In the genomic region with DNA sequence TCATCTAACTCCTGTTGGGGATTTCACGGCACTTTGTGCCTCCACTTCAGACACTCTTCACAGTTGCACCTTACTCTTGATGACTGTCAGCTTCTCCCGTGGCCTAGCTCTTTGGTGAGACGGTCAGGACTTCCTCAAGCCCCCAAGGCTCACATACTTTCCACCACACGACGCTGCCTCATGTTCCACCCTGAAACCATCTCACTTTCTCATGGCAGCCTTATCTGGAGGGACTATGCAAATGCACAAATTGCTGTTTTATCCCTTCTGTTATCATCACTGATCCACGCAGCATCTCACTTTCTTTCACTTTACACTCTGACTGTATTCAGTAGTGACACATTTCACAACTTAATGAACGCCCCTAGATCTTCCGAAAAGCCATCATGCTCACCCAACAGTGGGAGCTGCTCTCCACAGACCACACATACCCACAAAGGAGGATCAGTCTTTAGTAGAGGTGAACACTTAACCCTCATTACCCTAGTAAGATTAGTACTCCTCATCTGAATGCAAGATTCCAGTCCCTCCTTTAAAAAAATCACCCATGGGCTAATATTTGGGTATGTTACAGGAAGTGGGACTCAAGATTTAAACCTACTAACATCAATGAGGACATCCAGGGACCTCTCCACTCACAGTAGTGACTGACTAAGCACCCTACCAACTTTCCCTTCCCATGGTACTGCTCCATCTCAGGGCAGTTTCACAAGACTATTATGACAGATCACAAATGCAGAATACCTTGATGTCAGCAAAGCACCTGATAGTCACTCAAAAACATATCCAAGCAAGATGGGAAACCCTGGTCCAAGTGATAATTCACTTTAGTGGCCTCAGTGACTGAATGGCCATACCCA, we compare ENCODE assay signal across 8 cellular contexts. TPM values are rescaled to one million over a fixed set of nuclear protein-coding genes. Genes with fewer than 3 reads are reported as not detected.
DNase-seq lines count a peak whose midpoint lies in the region; ATAC-seq and TF ChIP-seq lines count a peak whose summit lies in the region.

No MANE protein-coding gene starts in this region.

- no TSS peak for BruUV-seq in Caco-2 (replicated peaks; lab: Mats Ljungman, UMichigan)

- H3K9me2 ChIP-seq in MM.1S (replicated peaks; ENCODE audit: insufficient read depth, low read length) = no peaks in the 10 kb centered on the region

- CTCF ChIA-PET in Caco-2 (lab: Charles Lee) = no interaction called here

- no peak overlapping the region for H3K9ac ChIP-seq in MM.1S (ENCODE audit: low read length)

- H2AFZ ChIP-seq in MM.1S (ENCODE audit: low read length) = no peak overlapping the region

- no peaks in the 10 kb centered on the region for H3K4me1 Mint-ChIP-seq in Caco-2 (ENCODE audit: low read depth, unreplicated experiment)

- no peak overlapping the region for H3K4me3 Mint-ChIP-seq in Caco-2 (ENCODE audit: unreplicated experiment)

- no peak for TF ChIP-seq CTCF in MM.1S (IDR thresholded peaks at IDR 0.05; ENCODE audit: low read length)
- TF ChIP-seq CTCF in Caco-2 (IDR thresholded peaks at IDR 0.05; ENCODE audit: insufficient read depth in 1 of 2, low read depth in 1 of 2, low read length in 1 of 2, severe bottlenecking in 1 of 2, unreplicated experiment in 1 of 2) = no peak

- H3K27me3 Mint-ChIP-seq in Caco-2 (ENCODE audit: insufficient read depth, unreplicated experiment) = no peaks in the 10 kb centered on the region

- H3K4me1 ChIP-seq in MM.1S (ENCODE audit: low read length) = peaks cover 29% of the 10 kb centered on the region
- H3K4me1 ChIP-seq in Caco-2 = peaks cover 4% of the 10 kb centered on the region; the same call in 1 of the 2 replicates

- H3K79me2 ChIP-seq in MM.1S (ENCODE audit: low read length) = no peaks in the 10 kb centered on the region

- peaks cover 15% of the 10 kb centered on the region for H3F3A ChIP-seq in MM.1S (ENCODE audit: insufficient read depth, low read length)

- no peaks in the 10 kb centered on the region for H3K9me3 ChIP-seq in MM.1S (replicated peaks; ENCODE audit: insufficient read depth, low read length)
- H3K9me3 ChIP-seq in Caco-2 = no peaks in the 10 kb centered on the region

- POLR2A ChIA-PET in Caco-2 (lab: Charles Lee) = no interaction called here

- intact Hi-C loops in Caco-2 (cut with micrococcal nuclease; ENCODE audit: unreplicated experiment) = no loop called here

- H3K4me3 ChIP-seq in MM.1S (ENCODE audit: low read length) (no peak overlapping the region), Caco-2 (ENCODE audit: low read depth, low read length) (no peak overlapping the region)

- H3K27me3 ChIP-seq in MM.1S (replicated peaks; ENCODE audit: insufficient read depth, low read length) = no peaks in the 10 kb centered on the region
- H3K27me3 ChIP-seq in Caco-2 (replicated peaks; ENCODE audit: control insufficient read depth, insufficient read depth, low read length) = no peaks in the 10 kb centered on the region

- H3K27ac ChIP-seq in MM.1S (ENCODE audit: low read length) = no peak overlapping the region

- H3K36me3 Mint-ChIP-seq in Caco-2 (ENCODE audit: insufficient read depth, unreplicated experiment) = no peaks in the 10 kb centered on the region

- no peak overlapping the region for H3K4me2 ChIP-seq in MM.1S (ENCODE audit: low read depth, low read length)

- ATAC-seq in GM19023 (IDR thresholded peaks at IDR 0.05; ENCODE audit: unreplicated experiment) (peak; percentile 76), HG02970 (IDR thresholded peaks at IDR 0.05; ENCODE audit: low FRiP score, unreplicated experiment) (peak; percentile 70)

- H3K36me3 ChIP-seq in MM.1S (replicated peaks; ENCODE audit: insufficient read depth, low read length) (no peaks in the 10 kb centered on the region), Caco-2 (ENCODE audit: control insufficient read depth, insufficient read depth, low read length) (no peaks in the 10 kb centered on the region)

- H4K20me1 ChIP-seq in MM.1S (ENCODE audit: insufficient read depth, low read length) = no peaks in the 10 kb centered on the region

- peak; percentile 40 for DNase-seq in activated CD8-positive, alpha-beta memory T cell treated with anti-CD3 and anti-CD28 coated beads, Interleukin-2, amount 50 U/mL, for 4 hours
- DNase-seq in stimulated activated CD4-positive, alpha-beta T cell treated with anti-CD3 and anti-CD28 coated beads, Interleukin-4, amount 100 ng/mL, for 24 hours = peak; percentile 77
- no peak for DNase-seq in iPS-NIHi7 (ENCODE audit: extremely low spot score)
- DNase-seq in MM.1S = no peak
- no peak for DNase-seq in C1 segment of cervical spinal cord (lab: John Stamatoyannopoulos, UW)
- no peak for DNase-seq in Caco-2

- H3K9me3 Mint-ChIP-seq in Caco-2 (ENCODE audit: unreplicated experiment) = no peaks in the 10 kb centered on the region

- H3K27ac Mint-ChIP-seq in Caco-2 (ENCODE audit: unreplicated experiment) = no peak overlapping the region

RNA-seq across cellular contexts. Expression of a gene that starts 35.4 kb away (rescaled TPM):
- 7.2 and 7.6 TPM in 2 replicates for total RNA-seq in Caco-2 (2022)

Comparison
In these comparisons a context has a peak if more than half of its experiments do, and no peak if none do; other contexts are left out.
1. DNase-seq: peak in activated CD8-positive, alpha-beta memory T cell treated with anti-CD3 and anti-CD28 coated beads, Interleukin-2, amount 50 U/mL, for 4 hours (single experiment) and stimulated activated CD4-positive, alpha-beta T cell treated with anti-CD3 and anti-CD28 coated beads, Interleukin-4, amount 100 ng/mL, for 24 hours (single experiment); none in iPS-NIHi7 (single experiment), MM.1S (single experiment), C1 segment of cervical spinal cord (0 of 14) and Caco-2 (0 of 2).